Comparison of ENCODE assay signal across 8 cellular contexts in the genomic region with DNA sequence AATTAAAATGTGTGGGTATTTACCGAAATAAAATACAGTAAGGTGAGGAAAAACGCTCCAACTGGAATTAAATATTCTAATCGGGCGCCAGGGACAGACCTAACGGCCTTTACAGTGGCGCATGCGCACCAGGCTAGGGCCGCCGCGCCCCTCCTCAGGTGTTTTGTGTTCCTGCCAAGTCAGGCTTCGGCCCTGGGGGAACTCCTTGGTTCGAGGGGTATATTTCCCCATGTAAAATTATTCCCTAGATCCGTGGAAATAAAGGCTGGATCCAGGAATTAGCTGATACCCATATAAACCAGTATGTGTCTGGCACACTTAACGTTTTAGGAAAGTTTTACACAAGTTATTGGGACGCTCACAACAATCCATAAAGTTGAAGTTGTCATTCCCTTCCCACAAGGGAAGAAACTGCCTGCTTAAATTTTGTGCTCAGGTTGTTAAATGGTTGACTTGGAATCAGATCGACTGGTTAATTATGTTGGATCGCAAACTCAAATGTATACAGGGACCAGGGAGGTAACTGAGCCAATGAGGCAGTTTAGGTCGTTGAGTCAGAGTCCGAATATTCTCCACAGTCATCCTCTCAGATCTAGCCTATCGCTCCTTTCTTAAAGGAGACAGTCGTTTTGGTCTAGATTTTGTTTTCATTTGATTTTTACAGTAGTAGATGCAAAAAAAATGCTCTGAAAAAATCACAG. TPM values are rescaled to one million over a fixed set of nuclear protein-coding genes. Genes with fewer than 3 reads are reported as not detected.
DNase-seq lines count a peak whose midpoint lies in the region; ATAC-seq, FAIRE-seq and TF ChIP-seq lines count a peak whose summit lies in the region.

No MANE protein-coding gene starts in this region.

- no peak for TF ChIP-seq CTCF in D721Med (IDR thresholded peaks at IDR 0.05; ENCODE audit: insufficient read depth, missing control alignments)
- TF ChIP-seq CTCF in spleen (IDR thresholded peaks at IDR 0.05 in 8 of 11, conservative IDR thresholded peaks at IDR 0.05 in 3 of 11), result peak in 1 of 11 experiments; percentile 7

- H3K4me1 ChIP-seq in spleen, result peaks cover 13 to 49% (median 28%) of the 10 kb centered on the region in 6 donors

- intact Hi-C loops in spleen (cut with DNase I; ENCODE audit: low total_unique reads), result no loop called here

- no peaks in the 10 kb centered on the region for H3K27me3 ChIP-seq in spleen (replicated peaks in 1 of 7)

- no peaks in the 10 kb centered on the region for H3K9me3 ChIP-seq in spleen

- H3K36me3 ChIP-seq in spleen, result peaks cover 0 to 26% (median 10%) of the 10 kb centered on the region in 6 donors

- ATAC-seq in HG02852 (IDR thresholded peaks at IDR 0.05; ENCODE audit: unreplicated experiment) (peak; percentile 47), HG02571 (IDR thresholded peaks at IDR 0.05; ENCODE audit: unreplicated experiment) (no peak)
- ATAC-seq in activated CD4-positive, CD25-positive, alpha-beta regulatory T cell treated with anti-CD3 and anti-CD28 coated beads, Interleukin-2, amount 50 U/mL, for 24 hours, result peak; percentile 57 to 66

- H3K4me3 ChIP-seq in spleen, result peak overlapping the region; percentile 84 to 100 (median 98)

- WGBS in spleen, 5 donors, result 24 to 29% (median 27%) methylated on average over 21 of the region's 21 CpGs

- no peak for TF ChIP-seq POLR2A in spleen (IDR thresholded peaks at IDR 0.05)

- H3K27ac ChIP-seq in caudate nucleus (ENCODE audit: low read depth, low read length) (peak overlapping the region; percentile 100), spleen (peak overlapping the region; percentile 94 to 99 (median 96))

- DNase-seq in D721Med (ENCODE audit: insufficient read length, low spot score), result peak; percentile 66
- DNase-seq in NCI-H2196 treated with DMSO at 0.1 percent for 48 hours (lab: John Stamatoyannopoulos, UW; ENCODE audit: unreplicated experiment), result peak; percentile 41
- peak in 52 of 61 donors; percentile 8 to 67 (median 38) for DNase-seq in caudate nucleus (lab: John Stamatoyannopoulos, UW)
- peak; percentile 36 for DNase-seq in iris pigment epithelial cell (ENCODE audit: low read depth)
- peak; percentile 93 for DNase-seq in spleen

- no peak for FAIRE-seq in D721Med (lab: Jason Lieb, UNC)

RNA-seq across cellular contexts. Expression of gene ANAPC7, which starts 0.6 kb away (rescaled TPM):
- total RNA-seq in spleen, result 10 to 100 TPM; 40.9 to 78.0 (median 53.9) TPM
- polyA plus RNA-seq in spleen, result 10 to 100 TPM; 32.2 to 51.3 (median 42.4) TPM

RNA-seq across cellular contexts. Expression of gene ARPC3, which starts 46.0 kb away (rescaled TPM):
- 100 to 1,000 TPM; 301 to 568 (median 353) TPM for total RNA-seq in spleen
- 100 to 1,000 TPM; 614 to 762 (median 699) TPM for polyA plus RNA-seq in spleen

Comparison
In these comparisons a context has a peak if more than half of its experiments do, and no peak if none do; other contexts are left out.
1. DNase-seq: peak in every context shown above with its lines; median percentile 93 in spleen; 66 in D721Med; 41 in NCI-H2196 treated with DMSO at 0.1 percent for 48 hours; 38 in caudate nucleus; 36 in iris pigment epithelial cell.